Comparison of ENCODE assay signal across 10 cellular contexts in the genomic region with DNA sequence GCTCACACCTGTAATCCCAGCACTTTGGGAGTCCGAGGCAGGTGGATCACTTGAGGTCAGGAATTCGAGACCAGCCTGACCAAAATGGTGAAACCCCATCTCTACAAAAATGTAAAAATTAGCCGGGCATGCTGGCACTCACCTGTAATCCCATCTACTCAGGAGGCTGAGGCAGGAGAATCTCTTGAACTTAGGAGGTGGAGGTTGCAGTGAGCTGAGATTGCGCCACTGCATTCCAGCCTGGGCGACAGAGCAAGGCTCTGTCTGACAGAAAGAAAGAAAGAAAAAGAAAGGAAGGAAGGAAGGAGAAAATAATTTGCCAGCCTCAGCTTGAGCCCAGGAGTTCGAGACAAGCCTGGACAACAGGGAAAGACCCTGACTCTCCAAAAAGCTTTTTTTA. TPM values are rescaled to one million over a fixed set of nuclear protein-coding genes. Genes with fewer than 3 reads are reported as not detected.
DNase-seq lines count a peak whose midpoint lies in the region; ATAC-seq and TF ChIP-seq lines count a peak whose summit lies in the region.
"Not testable (repeated sequence)": the region's sequence is repeated elsewhere in the genome, so short reads cannot be mapped to it uniquely, and the experiment has no call there.
"Had no signal": no experiment of that assay in that cellular context is flagged by ENCODE, and none has a peak within 500 bp of the region (broad histone marks: within the 10 kb centered on the region; RNA-seq: fewer than 3 reads in every experiment).

No MANE protein-coding gene starts in this region.

- peaks cover 13% of the 10 kb centered on the region for H3K4me1 Mint-ChIP-seq in activated naive CD4-positive, alpha-beta T cell treated with anti-CD3 and anti-CD28 coated beads, Interleukin-2, amount 50 U/mL, for 24 hours
- H3K4me1 Mint-ChIP-seq in MCF 10A (ENCODE audit: insufficient read depth, unreplicated experiment) (peaks cover 33% of the 10 kb centered on the region), neural crest cell (peaks cover 59% of the 10 kb centered on the region)

- H3K4me3 Mint-ChIP-seq in activated naive CD4-positive, alpha-beta T cell treated with anti-CD3 and anti-CD28 coated beads, Interleukin-2, amount 50 U/mL, for 24 hours; MCF 10A (ENCODE audit: unreplicated experiment); neural crest cell: not testable (repeated sequence)

- CTCF ChIA-PET in RWPE1 (lab: Yijun Ruan, JAX) = interaction anchor here (0.7 to 1.1 kb wide), 2 partner anchors 18 to 93 kb away, joined by 3 to 6 read pairs; no protein-coding TSS in a partner anchor
- CTCF ChIA-PET in MCF 10A (lab: Yijun Ruan, JAX) = interaction anchor here (0.9 kb wide), 1 partner anchor 32 kb away, joined by 3 read pairs; no protein-coding TSS in a partner anchor

- not testable (repeated sequence) for BruUV-seq in MCF 10A (replicated peaks; lab: Mats Ljungman, UMichigan)

- TF ChIP-seq CTCF in RWPE1 (conservative IDR thresholded peaks at IDR 0.05; ENCODE audit: low read depth); MCF 10A (IDR thresholded peaks at IDR 0.05; ENCODE audit: unreplicated experiment); dorsolateral prefrontal cortex (IDR thresholded peaks at IDR 0.05 in 54 of 56, conservative IDR thresholded peaks at IDR 0.05 in 2 of 56; ENCODE audit: low read depth in 1 of 56, partially characterized antibody in 56 of 56); neural crest cell (conservative IDR thresholded peaks at IDR 0.05): not testable (repeated sequence)

- not testable (repeated sequence) for ATAC-seq in left ventricle myocardium superior

- H3K27me3 Mint-ChIP-seq in activated naive CD4-positive, alpha-beta T cell treated with anti-CD3 and anti-CD28 coated beads, Interleukin-2, amount 50 U/mL, for 24 hours; MCF 10A (ENCODE audit: insufficient read depth, unreplicated experiment); neural crest cell (ENCODE audit: low read depth): not testable (repeated sequence)

- not testable (repeated sequence) for DNase-seq in RWPE1 (ENCODE audit: low spot score); MCF 10A (ENCODE audit: unreplicated experiment); dorsolateral prefrontal cortex; neural crest cell (ENCODE audit: low read depth, low spot score)
- peak; percentile 2 for DNase-seq in left ventricle myocardium superior

- peak overlapping the region; percentile 56 for H3K27ac Mint-ChIP-seq in activated naive CD4-positive, alpha-beta T cell treated with anti-CD3 and anti-CD28 coated beads, Interleukin-2, amount 50 U/mL, for 24 hours
- H3K27ac Mint-ChIP-seq in MCF 10A (ENCODE audit: low read depth, unreplicated experiment) = peak overlapping the region; percentile 43
- peak overlapping the region; percentile 60 for H3K27ac Mint-ChIP-seq in neural crest cell (ENCODE audit: unreplicated experiment)

- H3K27ac ChIP-seq in RWPE1 (peak overlapping the region; percentile 61), dorsolateral prefrontal cortex (peak overlapping the region in 45 of 59 donors; percentile 20 to 100 (median 96)), temporal lobe (ENCODE audit: low read depth, low read length) (peak overlapping the region; percentile 50)

- POLR2A ChIA-PET in RWPE1 (lab: Yijun Ruan, JAX; ENCODE audit: low non-redundant PET) = not testable (repeated sequence)
- POLR2A ChIA-PET in MCF 10A (lab: Yijun Ruan, JAX) = interaction anchor here (0.9 to 1.6 kb wide), 3 partner anchors 9 to 12 kb away, joined by 3 to 7 read pairs (median 3); no protein-coding TSS in a partner anchor

- H3K9me3 Mint-ChIP-seq in activated naive CD4-positive, alpha-beta T cell treated with anti-CD3 and anti-CD28 coated beads, Interleukin-2, amount 50 U/mL, for 24 hours; MCF 10A (ENCODE audit: unreplicated experiment); neural crest cell: not testable (repeated sequence)

- H3K27me3 ChIP-seq in dorsolateral prefrontal cortex = not testable (repeated sequence)

- H3K4me3 ChIP-seq in dorsolateral prefrontal cortex = not testable (repeated sequence)

- intact Hi-C loops in MCF 10A (cut with micrococcal nuclease); dorsolateral prefrontal cortex (cut with DNase I); left ventricle myocardium superior (cut with micrococcal nuclease): not testable (repeated sequence)

- not testable (repeated sequence) for H3K36me3 Mint-ChIP-seq in activated naive CD4-positive, alpha-beta T cell treated with anti-CD3 and anti-CD28 coated beads, Interleukin-2, amount 50 U/mL, for 24 hours; neural crest cell (ENCODE audit: low read depth)
- peaks cover 62% of the 10 kb centered on the region for H3K36me3 Mint-ChIP-seq in MCF 10A (ENCODE audit: insufficient read depth, unreplicated experiment)

RNA-seq across cellular contexts. Expression of a gene that starts 24.7 kb away (rescaled TPM):
- total RNA-seq in MCF 10A (2022) (28.7 and 29.3 TPM in 2 replicates), dorsolateral prefrontal cortex (10 to 100 TPM in 108 of 120 experiments, 1 to 10 TPM in 12; 7.0 to 62.9 (median 19.6) TPM), left ventricle myocardium superior (18.5 TPM), neural crest cell (24.5 and 25.8 TPM in 2 replicates), temporal lobe (5.4 TPM)
- total RNA-seq: B cell; CD4-positive, alpha-beta T cell; CD8-positive, alpha-beta T cell had no signal
